In the genomic region with DNA sequence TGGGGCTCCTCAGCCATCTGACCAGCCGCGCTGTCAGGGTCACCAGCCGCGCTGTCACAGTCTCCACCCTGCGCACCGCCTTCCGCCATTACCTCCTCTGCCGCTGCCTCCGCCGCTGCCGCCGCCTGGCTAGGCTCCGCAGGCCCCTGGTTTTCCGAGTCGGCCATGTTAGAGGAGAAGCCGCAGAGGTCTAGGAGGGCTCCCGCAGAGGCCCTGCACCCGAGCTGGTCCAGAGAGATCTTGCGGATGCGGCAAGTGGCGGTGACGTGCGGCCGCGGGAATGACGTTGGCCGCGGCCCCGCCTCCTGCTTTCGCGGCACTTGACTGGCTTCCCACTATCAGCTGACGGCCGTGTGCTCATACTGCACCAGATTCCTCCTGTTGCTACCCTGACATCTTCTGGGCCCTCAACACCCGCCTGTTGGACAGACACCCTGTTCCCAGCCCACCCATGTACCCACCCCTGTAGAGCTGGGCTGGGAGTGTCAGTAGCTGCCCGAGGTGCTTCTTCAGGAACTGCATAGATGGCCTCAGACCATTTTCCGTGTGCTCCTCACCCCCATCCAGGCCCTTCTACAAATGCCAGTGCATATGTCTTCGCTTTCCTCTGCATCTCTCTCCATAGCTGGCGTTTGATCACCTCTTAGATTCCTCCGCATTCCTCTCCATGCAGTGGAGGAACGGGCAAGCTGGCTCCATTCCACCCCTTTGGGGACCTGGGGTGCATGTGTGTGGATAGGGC, we compare ENCODE assay signal across 1 cellular context.
TF ChIP-seq lines count a peak whose summit lies in the region.

A gene with protein sequence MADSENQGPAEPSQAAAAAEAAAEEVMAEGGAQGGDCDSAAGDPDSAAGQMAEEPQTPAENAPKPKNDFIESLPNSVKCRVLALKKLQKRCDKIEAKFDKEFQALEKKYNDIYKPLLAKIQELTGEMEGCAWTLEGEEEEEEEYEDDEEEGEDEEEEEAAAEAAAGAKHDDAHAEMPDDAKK (minus strand): TSS at position 242 of the 742 bp plus-strand sequence. CDS start 75 bp downstream, at position 167.

TF ChIP-seq in K562, 482 proteins besides CTCF, POLR2A, EP300 and RAD21 (continued from another document and continues in another):
- TF ChIP-seq, protein P1, sequence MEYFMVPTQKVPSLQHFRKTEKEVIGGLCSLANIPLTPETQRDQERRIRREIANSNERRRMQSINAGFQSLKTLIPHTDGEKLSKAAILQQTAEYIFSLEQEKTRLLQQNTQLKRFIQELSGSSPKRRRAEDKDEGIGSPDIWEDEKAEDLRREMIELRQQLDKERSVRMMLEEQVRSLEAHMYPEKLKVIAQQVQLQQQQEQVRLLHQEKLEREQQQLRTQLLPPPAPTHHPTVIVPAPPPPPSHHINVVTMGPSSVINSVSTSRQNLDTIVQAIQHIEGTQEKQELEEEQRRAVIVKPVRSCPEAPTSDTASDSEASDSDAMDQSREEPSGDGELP (CRISPR knock-in tag; IDR thresholded peaks at IDR 0.05; ENCODE audit: borderline replicate concordance): peak; percentile 82
- peak in 1 of 3 experiments; percentile 64 for TF ChIP-seq YY1 (IDR thresholded peaks at IDR 0.05; ENCODE audit: borderline replicate concordance in 1 of 3, control insufficient read depth in 1 of 3, extremely low read depth in 1 of 3, insufficient read depth in 3 of 3, insufficient read length in 1 of 3, insufficient replicate concordance in 2 of 3, low read depth in 1 of 3, low read length in 2 of 3)
- TF ChIP-seq, protein P2, sequence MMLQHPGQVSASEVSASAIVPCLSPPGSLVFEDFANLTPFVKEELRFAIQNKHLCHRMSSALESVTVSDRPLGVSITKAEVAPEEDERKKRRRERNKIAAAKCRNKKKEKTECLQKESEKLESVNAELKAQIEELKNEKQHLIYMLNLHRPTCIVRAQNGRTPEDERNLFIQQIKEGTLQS (IDR thresholded peaks at IDR 0.05): 0 out of 2 replicates have a peak, but pooled peaks have one; percentile 8
- TF ChIP-seq, protein P2 (CRISPR knock-in tag; conservative IDR thresholded peaks at IDR 0.05): no peak
- TF ChIP-seq POLR2G (IDR thresholded peaks at IDR 0.05; ENCODE audit: low read depth, low read length): peak; percentile 66
- TF ChIP-seq, protein P3, sequence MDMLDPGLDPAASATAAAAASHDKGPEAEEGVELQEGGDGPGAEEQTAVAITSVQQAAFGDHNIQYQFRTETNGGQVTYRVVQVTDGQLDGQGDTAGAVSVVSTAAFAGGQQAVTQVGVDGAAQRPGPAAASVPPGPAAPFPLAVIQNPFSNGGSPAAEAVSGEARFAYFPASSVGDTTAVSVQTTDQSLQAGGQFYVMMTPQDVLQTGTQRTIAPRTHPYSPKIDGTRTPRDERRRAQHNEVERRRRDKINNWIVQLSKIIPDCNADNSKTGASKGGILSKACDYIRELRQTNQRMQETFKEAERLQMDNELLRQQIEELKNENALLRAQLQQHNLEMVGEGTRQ (CRISPR knock-in tag; IDR thresholded peaks at IDR 0.05): peak; percentile 71
- TF ChIP-seq, protein P4, sequence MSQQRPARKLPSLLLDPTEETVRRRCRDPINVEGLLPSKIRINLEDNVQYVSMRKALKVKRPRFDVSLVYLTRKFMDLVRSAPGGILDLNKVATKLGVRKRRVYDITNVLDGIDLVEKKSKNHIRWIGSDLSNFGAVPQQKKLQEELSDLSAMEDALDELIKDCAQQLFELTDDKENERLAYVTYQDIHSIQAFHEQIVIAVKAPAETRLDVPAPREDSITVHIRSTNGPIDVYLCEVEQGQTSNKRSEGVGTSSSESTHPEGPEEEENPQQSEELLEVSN (IDR thresholded peaks at IDR 0.05; ENCODE audit: borderline replicate concordance in 1 of 2, extremely low read depth in 1 of 2, insufficient read depth in 1 of 2, insufficient read length in 1 of 2, low read depth in 1 of 2, low read length in 1 of 2, poor library complexity in 1 of 2, severe bottlenecking in 1 of 2): peak; percentile 37 to 57
- TF ChIP-seq, protein P5, sequence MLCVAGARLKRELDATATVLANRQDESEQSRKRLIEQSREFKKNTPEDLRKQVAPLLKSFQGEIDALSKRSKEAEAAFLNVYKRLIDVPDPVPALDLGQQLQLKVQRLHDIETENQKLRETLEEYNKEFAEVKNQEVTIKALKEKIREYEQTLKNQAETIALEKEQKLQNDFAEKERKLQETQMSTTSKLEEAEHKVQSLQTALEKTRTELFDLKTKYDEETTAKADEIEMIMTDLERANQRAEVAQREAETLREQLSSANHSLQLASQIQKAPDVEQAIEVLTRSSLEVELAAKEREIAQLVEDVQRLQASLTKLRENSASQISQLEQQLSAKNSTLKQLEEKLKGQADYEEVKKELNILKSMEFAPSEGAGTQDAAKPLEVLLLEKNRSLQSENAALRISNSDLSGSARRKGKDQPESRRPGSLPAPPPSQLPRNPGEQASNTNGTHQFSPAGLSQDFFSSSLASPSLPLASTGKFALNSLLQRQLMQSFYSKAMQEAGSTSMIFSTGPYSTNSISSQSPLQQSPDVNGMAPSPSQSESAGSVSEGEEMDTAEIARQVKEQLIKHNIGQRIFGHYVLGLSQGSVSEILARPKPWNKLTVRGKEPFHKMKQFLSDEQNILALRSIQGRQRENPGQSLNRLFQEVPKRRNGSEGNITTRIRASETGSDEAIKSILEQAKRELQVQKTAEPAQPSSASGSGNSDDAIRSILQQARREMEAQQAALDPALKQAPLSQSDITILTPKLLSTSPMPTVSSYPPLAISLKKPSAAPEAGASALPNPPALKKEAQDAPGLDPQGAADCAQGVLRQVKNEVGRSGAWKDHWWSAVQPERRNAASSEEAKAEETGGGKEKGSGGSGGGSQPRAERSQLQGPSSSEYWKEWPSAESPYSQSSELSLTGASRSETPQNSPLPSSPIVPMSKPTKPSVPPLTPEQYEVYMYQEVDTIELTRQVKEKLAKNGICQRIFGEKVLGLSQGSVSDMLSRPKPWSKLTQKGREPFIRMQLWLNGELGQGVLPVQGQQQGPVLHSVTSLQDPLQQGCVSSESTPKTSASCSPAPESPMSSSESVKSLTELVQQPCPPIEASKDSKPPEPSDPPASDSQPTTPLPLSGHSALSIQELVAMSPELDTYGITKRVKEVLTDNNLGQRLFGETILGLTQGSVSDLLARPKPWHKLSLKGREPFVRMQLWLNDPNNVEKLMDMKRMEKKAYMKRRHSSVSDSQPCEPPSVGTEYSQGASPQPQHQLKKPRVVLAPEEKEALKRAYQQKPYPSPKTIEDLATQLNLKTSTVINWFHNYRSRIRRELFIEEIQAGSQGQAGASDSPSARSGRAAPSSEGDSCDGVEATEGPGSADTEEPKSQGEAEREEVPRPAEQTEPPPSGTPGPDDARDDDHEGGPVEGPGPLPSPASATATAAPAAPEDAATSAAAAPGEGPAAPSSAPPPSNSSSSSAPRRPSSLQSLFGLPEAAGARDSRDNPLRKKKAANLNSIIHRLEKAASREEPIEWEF (CRISPR knock-in tag; IDR thresholded peaks at IDR 0.05): no peak
- TF ChIP-seq, protein P6, sequence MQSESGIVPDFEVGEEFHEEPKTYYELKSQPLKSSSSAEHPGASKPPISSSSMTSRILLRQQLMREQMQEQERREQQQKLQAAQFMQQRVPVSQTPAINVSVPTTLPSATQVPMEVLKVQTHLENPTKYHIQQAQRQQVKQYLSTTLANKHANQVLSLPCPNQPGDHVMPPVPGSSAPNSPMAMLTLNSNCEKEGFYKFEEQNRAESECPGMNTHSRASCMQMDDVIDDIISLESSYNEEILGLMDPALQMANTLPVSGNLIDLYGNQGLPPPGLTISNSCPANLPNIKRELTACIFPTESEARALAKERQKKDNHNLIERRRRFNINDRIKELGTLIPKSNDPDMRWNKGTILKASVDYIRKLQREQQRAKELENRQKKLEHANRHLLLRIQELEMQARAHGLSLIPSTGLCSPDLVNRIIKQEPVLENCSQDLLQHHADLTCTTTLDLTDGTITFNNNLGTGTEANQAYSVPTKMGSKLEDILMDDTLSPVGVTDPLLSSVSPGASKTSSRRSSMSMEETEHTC (IDR thresholded peaks at IDR 0.05): no peak
- TF ChIP-seq L3MBTL2 (IDR thresholded peaks at IDR 0.05): 0 out of 2 replicates have a peak, but pooled peaks have one; percentile 15
- peak; percentile 7; the same call in 1 of the 2 replicates for TF ChIP-seq ATF1 (CRISPR knock-in tag; IDR thresholded peaks at IDR 0.05)
- peak; percentile 89 for TF ChIP-seq ATF1 (tag; IDR thresholded peaks at IDR 0.05)
- 0 out of 2 replicates have a peak, but pooled peaks have one; percentile 38 for TF ChIP-seq SUPT5H (IDR thresholded peaks at IDR 0.05)
- peak; percentile 20 for TF ChIP-seq TAF1 (IDR thresholded peaks at IDR 0.05; ENCODE audit: control insufficient read depth, extremely low read depth, insufficient read depth, low read length, severe bottlenecking)
- no peak for TF ChIP-seq RB1 (IDR thresholded peaks at IDR 0.05; ENCODE audit: low read depth)
- TF ChIP-seq, protein P7, sequence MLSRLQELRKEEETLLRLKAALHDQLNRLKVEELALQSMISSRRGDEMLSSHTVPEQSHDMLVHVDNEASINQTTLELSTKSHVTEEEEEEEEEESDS (CRISPR knock-in tag; IDR thresholded peaks at IDR 0.05): no peak
- TF ChIP-seq, protein P8, sequence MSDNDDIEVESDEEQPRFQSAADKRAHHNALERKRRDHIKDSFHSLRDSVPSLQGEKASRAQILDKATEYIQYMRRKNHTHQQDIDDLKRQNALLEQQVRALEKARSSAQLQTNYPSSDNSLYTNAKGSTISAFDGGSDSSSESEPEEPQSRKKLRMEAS (CRISPR knock-in tag; IDR thresholded peaks at IDR 0.05): peak; percentile 9; the same call in 1 of the 2 replicates
- TF ChIP-seq RAD51 (IDR thresholded peaks at IDR 0.05; ENCODE audit: borderline replicate concordance, low read depth): peak; percentile 41; the same call in 1 of the 2 replicates
- TF ChIP-seq, protein P9, sequence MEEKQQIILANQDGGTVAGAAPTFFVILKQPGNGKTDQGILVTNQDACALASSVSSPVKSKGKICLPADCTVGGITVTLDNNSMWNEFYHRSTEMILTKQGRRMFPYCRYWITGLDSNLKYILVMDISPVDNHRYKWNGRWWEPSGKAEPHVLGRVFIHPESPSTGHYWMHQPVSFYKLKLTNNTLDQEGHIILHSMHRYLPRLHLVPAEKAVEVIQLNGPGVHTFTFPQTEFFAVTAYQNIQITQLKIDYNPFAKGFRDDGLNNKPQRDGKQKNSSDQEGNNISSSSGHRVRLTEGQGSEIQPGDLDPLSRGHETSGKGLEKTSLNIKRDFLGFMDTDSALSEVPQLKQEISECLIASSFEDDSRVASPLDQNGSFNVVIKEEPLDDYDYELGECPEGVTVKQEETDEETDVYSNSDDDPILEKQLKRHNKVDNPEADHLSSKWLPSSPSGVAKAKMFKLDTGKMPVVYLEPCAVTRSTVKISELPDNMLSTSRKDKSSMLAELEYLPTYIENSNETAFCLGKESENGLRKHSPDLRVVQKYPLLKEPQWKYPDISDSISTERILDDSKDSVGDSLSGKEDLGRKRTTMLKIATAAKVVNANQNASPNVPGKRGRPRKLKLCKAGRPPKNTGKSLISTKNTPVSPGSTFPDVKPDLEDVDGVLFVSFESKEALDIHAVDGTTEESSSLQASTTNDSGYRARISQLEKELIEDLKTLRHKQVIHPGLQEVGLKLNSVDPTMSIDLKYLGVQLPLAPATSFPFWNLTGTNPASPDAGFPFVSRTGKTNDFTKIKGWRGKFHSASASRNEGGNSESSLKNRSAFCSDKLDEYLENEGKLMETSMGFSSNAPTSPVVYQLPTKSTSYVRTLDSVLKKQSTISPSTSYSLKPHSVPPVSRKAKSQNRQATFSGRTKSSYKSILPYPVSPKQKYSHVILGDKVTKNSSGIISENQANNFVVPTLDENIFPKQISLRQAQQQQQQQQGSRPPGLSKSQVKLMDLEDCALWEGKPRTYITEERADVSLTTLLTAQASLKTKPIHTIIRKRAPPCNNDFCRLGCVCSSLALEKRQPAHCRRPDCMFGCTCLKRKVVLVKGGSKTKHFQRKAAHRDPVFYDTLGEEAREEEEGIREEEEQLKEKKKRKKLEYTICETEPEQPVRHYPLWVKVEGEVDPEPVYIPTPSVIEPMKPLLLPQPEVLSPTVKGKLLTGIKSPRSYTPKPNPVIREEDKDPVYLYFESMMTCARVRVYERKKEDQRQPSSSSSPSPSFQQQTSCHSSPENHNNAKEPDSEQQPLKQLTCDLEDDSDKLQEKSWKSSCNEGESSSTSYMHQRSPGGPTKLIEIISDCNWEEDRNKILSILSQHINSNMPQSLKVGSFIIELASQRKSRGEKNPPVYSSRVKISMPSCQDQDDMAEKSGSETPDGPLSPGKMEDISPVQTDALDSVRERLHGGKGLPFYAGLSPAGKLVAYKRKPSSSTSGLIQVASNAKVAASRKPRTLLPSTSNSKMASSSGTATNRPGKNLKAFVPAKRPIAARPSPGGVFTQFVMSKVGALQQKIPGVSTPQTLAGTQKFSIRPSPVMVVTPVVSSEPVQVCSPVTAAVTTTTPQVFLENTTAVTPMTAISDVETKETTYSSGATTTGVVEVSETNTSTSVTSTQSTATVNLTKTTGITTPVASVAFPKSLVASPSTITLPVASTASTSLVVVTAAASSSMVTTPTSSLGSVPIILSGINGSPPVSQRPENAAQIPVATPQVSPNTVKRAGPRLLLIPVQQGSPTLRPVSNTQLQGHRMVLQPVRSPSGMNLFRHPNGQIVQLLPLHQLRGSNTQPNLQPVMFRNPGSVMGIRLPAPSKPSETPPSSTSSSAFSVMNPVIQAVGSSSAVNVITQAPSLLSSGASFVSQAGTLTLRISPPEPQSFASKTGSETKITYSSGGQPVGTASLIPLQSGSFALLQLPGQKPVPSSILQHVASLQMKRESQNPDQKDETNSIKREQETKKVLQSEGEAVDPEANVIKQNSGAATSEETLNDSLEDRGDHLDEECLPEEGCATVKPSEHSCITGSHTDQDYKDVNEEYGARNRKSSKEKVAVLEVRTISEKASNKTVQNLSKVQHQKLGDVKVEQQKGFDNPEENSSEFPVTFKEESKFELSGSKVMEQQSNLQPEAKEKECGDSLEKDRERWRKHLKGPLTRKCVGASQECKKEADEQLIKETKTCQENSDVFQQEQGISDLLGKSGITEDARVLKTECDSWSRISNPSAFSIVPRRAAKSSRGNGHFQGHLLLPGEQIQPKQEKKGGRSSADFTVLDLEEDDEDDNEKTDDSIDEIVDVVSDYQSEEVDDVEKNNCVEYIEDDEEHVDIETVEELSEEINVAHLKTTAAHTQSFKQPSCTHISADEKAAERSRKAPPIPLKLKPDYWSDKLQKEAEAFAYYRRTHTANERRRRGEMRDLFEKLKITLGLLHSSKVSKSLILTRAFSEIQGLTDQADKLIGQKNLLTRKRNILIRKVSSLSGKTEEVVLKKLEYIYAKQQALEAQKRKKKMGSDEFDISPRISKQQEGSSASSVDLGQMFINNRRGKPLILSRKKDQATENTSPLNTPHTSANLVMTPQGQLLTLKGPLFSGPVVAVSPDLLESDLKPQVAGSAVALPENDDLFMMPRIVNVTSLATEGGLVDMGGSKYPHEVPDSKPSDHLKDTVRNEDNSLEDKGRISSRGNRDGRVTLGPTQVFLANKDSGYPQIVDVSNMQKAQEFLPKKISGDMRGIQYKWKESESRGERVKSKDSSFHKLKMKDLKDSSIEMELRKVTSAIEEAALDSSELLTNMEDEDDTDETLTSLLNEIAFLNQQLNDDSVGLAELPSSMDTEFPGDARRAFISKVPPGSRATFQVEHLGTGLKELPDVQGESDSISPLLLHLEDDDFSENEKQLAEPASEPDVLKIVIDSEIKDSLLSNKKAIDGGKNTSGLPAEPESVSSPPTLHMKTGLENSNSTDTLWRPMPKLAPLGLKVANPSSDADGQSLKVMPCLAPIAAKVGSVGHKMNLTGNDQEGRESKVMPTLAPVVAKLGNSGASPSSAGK (IDR thresholded peaks at IDR 0.05): peak; percentile 24; the same call in 1 of the 2 replicates
- no peak for TF ChIP-seq ZNF778 (CRISPR knock-in tag; IDR thresholded peaks at IDR 0.05)
- peak; percentile 24; the same call in 1 of the 2 replicates for TF ChIP-seq ATF7 (IDR thresholded peaks at IDR 0.05)
- no peak for TF ChIP-seq ESRRA (IDR thresholded peaks at IDR 0.05; ENCODE audit: borderline replicate concordance, low read depth)
- TF ChIP-seq CREM (IDR thresholded peaks at IDR 0.05; ENCODE audit: low read depth): peak; percentile 88
- TF ChIP-seq PHF8 (IDR thresholded peaks at IDR 0.05; ENCODE audit: borderline replicate concordance, low read length): peak; percentile 48; the same call in 1 of the 2 replicates
- TF ChIP-seq RBM17 (IDR thresholded peaks at IDR 0.05; ENCODE audit: borderline replicate concordance, low read depth, low read length): no peak
